Comparison of ENCODE assay signal across 17 cellular contexts in the genomic region with DNA sequence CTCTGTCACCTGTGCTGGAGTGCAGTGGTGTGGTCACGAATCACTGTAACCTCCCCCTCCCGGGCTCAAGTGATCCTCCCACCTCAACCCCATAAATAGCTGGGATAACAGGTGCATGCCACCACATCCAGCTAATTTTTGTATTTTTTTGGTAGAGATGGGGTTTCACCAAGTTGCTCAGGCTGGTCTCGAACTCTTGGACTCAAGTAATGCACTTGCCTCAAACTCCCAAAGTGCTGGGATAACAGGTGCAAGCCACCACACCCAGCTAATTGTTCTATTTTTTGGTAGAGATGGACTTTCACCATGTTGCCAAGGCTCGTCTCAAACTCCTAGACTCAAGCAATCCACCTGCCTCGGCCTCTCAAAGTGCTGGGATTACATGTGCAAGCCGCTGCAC.
DNase-seq lines count a peak whose midpoint lies in the region; ATAC-seq, FAIRE-seq and TF ChIP-seq lines count a peak whose summit lies in the region.
"Had no signal": no experiment of that assay in that cellular context is flagged by ENCODE, and none has a peak within 500 bp of the region (broad histone marks: within the 10 kb centered on the region; RNA-seq: fewer than 3 reads in every experiment).

No MANE protein-coding gene starts in this region.

- H3K9me3 Mint-ChIP-seq in activated T-cell treated with anti-CD3 and anti-CD28 coated beads, Interleukin-2, amount 50 U/mL, for 24 hours, result no peaks in the 10 kb centered on the region
- no peaks in the 10 kb centered on the region for H3K9me3 Mint-ChIP-seq in activated T-cell treated with anti-CD3 and anti-CD28 coated beads, Interleukin-2, amount 50 U/mL, for 72 hours
- no peaks in the 10 kb centered on the region for H3K9me3 Mint-ChIP-seq in natural killer cell
- no peaks in the 10 kb centered on the region for H3K9me3 Mint-ChIP-seq in natural killer cell treated with Interleukin-12 subunit alpha and Interleukin-12 subunit beta and Interleukin-15 and Interleukin-18, amount 100 ng/mL, for 72 hours
- H3K9me3 Mint-ChIP-seq in stimulated activated memory B cell treated with anti-CD40 and anti-IgM and Interleukin-4, amounts not matched to agents 10 μg/mL and 1 μg/mL and 100 μg/mL, for 72 hours, result no peaks in the 10 kb centered on the region
- H3K9me3 Mint-ChIP-seq: CD14-positive monocyte; CD8-positive, alpha-beta T cell; H9 had no signal

- H3K27me3 Mint-ChIP-seq in activated T-cell treated with anti-CD3 and anti-CD28 coated beads, Interleukin-2, amount 50 U/mL, for 24 hours, result no peaks in the 10 kb centered on the region
- H3K27me3 Mint-ChIP-seq in activated T-cell treated with anti-CD3 and anti-CD28 coated beads, Interleukin-2, amount 50 U/mL, for 72 hours (ENCODE audit: low read depth), result no peaks in the 10 kb centered on the region
- H3K27me3 Mint-ChIP-seq in natural killer cell (ENCODE audit: low read depth in 2 of 2), result no peaks in the 10 kb centered on the region
- H3K27me3 Mint-ChIP-seq in natural killer cell treated with Interleukin-12 subunit alpha and Interleukin-12 subunit beta and Interleukin-15 and Interleukin-18, amount 100 ng/mL, for 72 hours, result no peaks in the 10 kb centered on the region
- no peaks in the 10 kb centered on the region for H3K27me3 Mint-ChIP-seq in stimulated activated memory B cell treated with anti-CD40 and anti-IgM and Interleukin-4, amounts not matched to agents 10 μg/mL and 1 μg/mL and 100 μg/mL, for 72 hours

- peak overlapping the region; percentile 6 for H3K27ac Mint-ChIP-seq in activated T-cell treated with anti-CD3 and anti-CD28 coated beads, Interleukin-2, amount 50 U/mL, for 24 hours
- no peak overlapping the region for H3K27ac Mint-ChIP-seq in activated T-cell treated with anti-CD3 and anti-CD28 coated beads, Interleukin-2, amount 50 U/mL, for 72 hours
- peak overlapping the region; percentile 24 to 84 for H3K27ac Mint-ChIP-seq in natural killer cell
- H3K27ac Mint-ChIP-seq in natural killer cell treated with Interleukin-12 subunit alpha and Interleukin-12 subunit beta and Interleukin-15 and Interleukin-18, amount 100 ng/mL, for 72 hours, result no peak overlapping the region
- H3K27ac Mint-ChIP-seq in stimulated activated memory B cell treated with anti-CD40 and anti-IgM and Interleukin-4, amounts not matched to agents 10 μg/mL and 1 μg/mL and 100 μg/mL, for 72 hours, result no peak overlapping the region
- H3K27ac Mint-ChIP-seq: CD8-positive, alpha-beta T cell had no signal

- H3K4me3 Mint-ChIP-seq in activated T-cell treated with anti-CD3 and anti-CD28 coated beads, Interleukin-2, amount 50 U/mL, for 24 hours, result no peak overlapping the region
- no peak overlapping the region for H3K4me3 Mint-ChIP-seq in activated T-cell treated with anti-CD3 and anti-CD28 coated beads, Interleukin-2, amount 50 U/mL, for 72 hours
- no peak overlapping the region for H3K4me3 Mint-ChIP-seq in natural killer cell
- no peak overlapping the region for H3K4me3 Mint-ChIP-seq in natural killer cell treated with Interleukin-12 subunit alpha and Interleukin-12 subunit beta and Interleukin-15 and Interleukin-18, amount 100 ng/mL, for 72 hours
- peak overlapping the region; percentile 12 for H3K4me3 Mint-ChIP-seq in stimulated activated memory B cell treated with anti-CD40 and anti-IgM and Interleukin-4, amounts not matched to agents 10 μg/mL and 1 μg/mL and 100 μg/mL, for 72 hours
- H3K4me3 Mint-ChIP-seq: CD14-positive monocyte; CD8-positive, alpha-beta T cell; H9 had no signal

- no peak for FAIRE-seq in urothelium cell line (lab: Jason Lieb, UNC)
- FAIRE-seq: H1 had no signal

- ATAC-seq in activated T-cell treated with anti-CD3 and anti-CD28 coated beads, Interleukin-2, amount 50 U/mL, for 72 hours (replicated peaks in 1 of 2), result no peak
- no peak for ATAC-seq in natural killer cell
- ATAC-seq in natural killer cell treated with Interleukin-12 subunit alpha and Interleukin-12 subunit beta and Interleukin-15 and Interleukin-18, amount 100 ng/mL, for 72 hours, result no peak
- ATAC-seq in stimulated activated memory B cell treated with anti-CD40 and anti-IgM and Interleukin-4, amounts not matched to agents 10 μg/mL and 1 μg/mL and 100 μg/mL, for 72 hours, result no peak
- ATAC-seq in HG02763 (IDR thresholded peaks at IDR 0.05; ENCODE audit: unreplicated experiment), result no peak
- ATAC-seq: CD8-positive, alpha-beta T cell had no signal

- no peak for DNase-seq in activated T-cell treated with anti-CD3 and anti-CD28 coated beads, Interleukin-2, amount 50 U/mL, for 24 hours
- no peak for DNase-seq in activated T-cell treated with anti-CD3 and anti-CD28 coated beads, Interleukin-2, amount 50 U/mL, for 72 hours
- DNase-seq in natural killer cell, result no peak
- DNase-seq in natural killer cell treated with Interleukin-12 subunit alpha and Interleukin-12 subunit beta and Interleukin-15 and Interleukin-18, amount 100 ng/mL, for 72 hours (ENCODE audit: low spot score), result no peak
- DNase-seq in myocyte (ENCODE audit: low read depth), result peak; percentile 63
- no peak for DNase-seq in urothelium cell line (ENCODE audit: low spot score)
- DNase-seq: 8988T; Calu3; CD8-positive, alpha-beta T cell; DMS79 treated with DMSO at 0.1 percent for 48 hours; GF-D8; H9; IMR-90 had no signal

- peaks cover 70% of the 10 kb centered on the region for H3K36me3 Mint-ChIP-seq in activated T-cell treated with anti-CD3 and anti-CD28 coated beads, Interleukin-2, amount 50 U/mL, for 24 hours (ENCODE audit: low read depth)
- peaks cover 0 to 18% of the 10 kb centered on the region in 2 donors for H3K36me3 Mint-ChIP-seq in activated T-cell treated with anti-CD3 and anti-CD28 coated beads, Interleukin-2, amount 50 U/mL, for 72 hours (ENCODE audit: insufficient read depth in 2 of 2)
- no peaks in the 10 kb centered on the region for H3K36me3 Mint-ChIP-seq in natural killer cell
- H3K36me3 Mint-ChIP-seq in natural killer cell treated with Interleukin-12 subunit alpha and Interleukin-12 subunit beta and Interleukin-15 and Interleukin-18, amount 100 ng/mL, for 72 hours, result no peaks in the 10 kb centered on the region
- H3K36me3 Mint-ChIP-seq in stimulated activated memory B cell treated with anti-CD40 and anti-IgM and Interleukin-4, amounts not matched to agents 10 μg/mL and 1 μg/mL and 100 μg/mL, for 72 hours, result peaks cover 35% of the 10 kb centered on the region

- H3K4me1 Mint-ChIP-seq in activated T-cell treated with anti-CD3 and anti-CD28 coated beads, Interleukin-2, amount 50 U/mL, for 24 hours (ENCODE audit: low read depth), result peaks cover 85% of the 10 kb centered on the region
- H3K4me1 Mint-ChIP-seq in activated T-cell treated with anti-CD3 and anti-CD28 coated beads, Interleukin-2, amount 50 U/mL, for 72 hours (ENCODE audit: low read depth), result peaks cover 63% of the 10 kb centered on the region
- H3K4me1 Mint-ChIP-seq in natural killer cell, result peaks cover 84 to 88% of the 10 kb centered on the region in 2 donors
- H3K4me1 Mint-ChIP-seq in natural killer cell treated with Interleukin-12 subunit alpha and Interleukin-12 subunit beta and Interleukin-15 and Interleukin-18, amount 100 ng/mL, for 72 hours (ENCODE audit: low read depth in 2 of 2), result peaks cover 63 to 64% of the 10 kb centered on the region in 2 donors
- peaks cover 62% of the 10 kb centered on the region for H3K4me1 Mint-ChIP-seq in stimulated activated memory B cell treated with anti-CD40 and anti-IgM and Interleukin-4, amounts not matched to agents 10 μg/mL and 1 μg/mL and 100 μg/mL, for 72 hours

- TF ChIP-seq CTCF in natural killer cell (IDR thresholded peaks at IDR 0.05), result no peak

- intact Hi-C loops in natural killer cell (cut with micrococcal nuclease), result no loop called here

Comparison
In these comparisons a context has a peak if more than half of its experiments do, and no peak if none do; other contexts are left out.
1. H3K27ac Mint-ChIP-seq: peak in activated T-cell treated with anti-CD3 and anti-CD28 coated beads, Interleukin-2, amount 50 U/mL, for 24 hours (single experiment) and natural killer cell (2 of 2); none in activated T-cell treated with anti-CD3 and anti-CD28 coated beads, Interleukin-2, amount 50 U/mL, for 72 hours (single experiment), natural killer cell treated with Interleukin-12 subunit alpha and Interleukin-12 subunit beta and Interleukin-15 and Interleukin-18, amount 100 ng/mL, for 72 hours (0 of 2) and stimulated activated memory B cell treated with anti-CD40 and anti-IgM and Interleukin-4, amounts not matched to agents 10 μg/mL and 1 μg/mL and 100 μg/mL, for 72 hours (single experiment).